Comparison of ENCODE assay signal across 9 cellular contexts in the genomic region with DNA sequence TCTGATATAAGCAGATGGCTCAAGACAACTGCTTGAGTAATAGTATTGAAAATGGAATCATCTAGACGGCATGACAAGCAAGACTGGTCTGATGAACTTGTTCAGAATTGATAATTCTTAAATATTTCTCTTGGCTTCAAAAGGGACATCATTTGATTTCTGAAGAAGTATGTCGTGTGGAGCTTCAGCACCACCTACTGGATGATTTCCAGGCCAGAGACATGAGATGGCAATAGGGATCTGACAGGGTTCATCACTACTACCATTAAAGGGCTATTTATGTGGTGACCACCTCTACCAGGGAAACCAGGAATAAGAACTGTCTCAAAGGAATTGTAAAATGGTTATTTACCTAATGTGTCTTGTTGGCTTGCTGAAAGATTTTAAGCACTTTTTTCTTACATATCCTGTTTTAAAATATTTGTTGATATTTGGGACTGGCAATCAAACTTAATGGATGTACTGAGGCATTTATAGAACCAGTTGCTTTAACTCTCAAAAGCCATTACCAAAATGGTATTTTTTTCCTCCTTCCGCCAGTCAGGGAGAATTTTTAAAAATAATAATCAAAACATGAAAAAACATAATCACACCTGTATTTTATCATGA.
DNase-seq lines count a peak whose midpoint lies in the region; ATAC-seq lines count a peak whose summit lies in the region.
"Had no signal": no experiment of that assay in that cellular context is flagged by ENCODE, and none has a peak within 500 bp of the region (broad histone marks: within the 10 kb centered on the region; RNA-seq: fewer than 3 reads in every experiment).

No MANE protein-coding gene starts in this region.

- H3K27ac ChIP-seq in SK-N-MC = no peak overlapping the region
- H3K27ac ChIP-seq: BLaER1 had no signal

- intact Hi-C loops in left ventricle myocardium superior (cut with micrococcal nuclease) = loop anchor here (2.0 kb wide), 1 partner anchor 360 kb away; no protein-coding TSS in a partner anchor
- intact Hi-C loops in sciatic nerve (cut with DNase I) = loop anchor here (10.0 kb wide), 1 partner anchor 360 kb away; no protein-coding TSS in a partner anchor

- DNase-seq in DMS79 treated with DMSO at 0.1 percent for 48 hours (lab: John Stamatoyannopoulos, UW) (peak; percentile 0), DMS79 (lab: John Stamatoyannopoulos, UW) (no peak), KBM-7 (peak; percentile 75), SK-N-MC (ENCODE audit: low read depth, low spot score) (peak; percentile 20), adipocyte (ENCODE audit: low read depth) (peak; percentile 84), left ventricle myocardium superior (peak; percentile 43), sciatic nerve (ENCODE audit: low spot score) (peak; percentile 70)

- H3K36me3 ChIP-seq in SK-N-MC (ENCODE audit: insufficient read depth, low read length) (no peaks in the 10 kb centered on the region), adipocyte (ENCODE audit: control insufficient read depth, insufficient read depth, low read length, severe bottlenecking) (peaks cover 37% of the 10 kb centered on the region)

- in situ Hi-C loops in KBM-7 (cut with MboI; ENCODE audit: low pct_unique_long_range_greater_than_20kb, low sequenced_read_pairs) = loop anchor here (25.0 kb wide), 1 partner anchor 342 kb away; no protein-coding TSS in a partner anchor

- no peak overlapping the region for H3K4me3 ChIP-seq in SK-N-MC
- H3K4me3 ChIP-seq in adipocyte (ENCODE audit: low read length) = no peak overlapping the region
- H3K4me3 ChIP-seq: BLaER1 had no signal

- no peaks in the 10 kb centered on the region for H3K27me3 ChIP-seq in adipocyte (replicated peaks; ENCODE audit: control insufficient read depth, insufficient read depth, low read length)
- H3K27me3 ChIP-seq: BLaER1 had no signal

- ATAC-seq in left ventricle myocardium superior (peak; percentile 74), sciatic nerve (peak; percentile 80), HG03045 (IDR thresholded peaks at IDR 0.05; ENCODE audit: unreplicated experiment) (no peak)

- peaks cover 7% of the 10 kb centered on the region for H3K4me1 ChIP-seq in adipocyte (ENCODE audit: control insufficient read depth, insufficient read depth, low read length)
- H3K4me1 ChIP-seq: BLaER1 had no signal

- no peak overlapping the region for H3K9ac ChIP-seq in SK-N-MC (ENCODE audit: insufficient read length)
- no peak overlapping the region for H3K9ac ChIP-seq in adipocyte (ENCODE audit: low read length)
- H3K9ac ChIP-seq: BLaER1 had no signal

- no peaks in the 10 kb centered on the region for H3K9me3 ChIP-seq in SK-N-MC (ENCODE audit: low read depth, low read length)
- no peaks in the 10 kb centered on the region for H3K9me3 ChIP-seq in adipocyte (ENCODE audit: control insufficient read depth, low read length)
- H3K9me3 ChIP-seq: BLaER1 had no signal
